ENCODE assay signal across 8 cellular contexts in genomic region chr11:78574386-78575381, GRCh38. TPM values are rescaled to one million over a fixed set of nuclear protein-coding genes. Genes with fewer than 3 reads are reported as not detected.
DNase-seq lines count a peak whose midpoint lies in the region; ATAC-seq and TF ChIP-seq lines count a peak whose summit lies in the region.

Gene NARS2 (minus strand): TSS chr11:78574864. CDS start chr11:78574488, 376 bp downstream.

- ATAC-seq in HG03442 (IDR thresholded peaks at IDR 0.05; ENCODE audit: unreplicated experiment) = peak; percentile 94
- peak; percentile 99 for ATAC-seq in activated CD4-positive, alpha-beta T cell treated with anti-CD3 and anti-CD28 coated beads for 36 hours

- no peaks in the 10 kb centered on the region for H3K9me3 Mint-ChIP-seq in activated CD4-positive, alpha-beta T cell treated with anti-CD3 and anti-CD28 coated beads for 36 hours (ENCODE audit: low read depth)

- DNase-seq in Ammon's horn (ENCODE audit: low spot score) (peak; percentile 99), GM19238 (ENCODE audit: insufficient read length, low spot score) (peak; percentile 89), NCI-H524 (lab: John Stamatoyannopoulos, UW) (peak; percentile 91 to 95), choroid plexus epithelial cell (ENCODE audit: low read depth) (peak; percentile 97), kidney glomerular epithelial cell (lab: John Stamatoyannopoulos, UW) (peak; percentile 98)
- peak; percentile 100 for DNase-seq in activated CD4-positive, alpha-beta T cell treated with anti-CD3 and anti-CD28 coated beads for 36 hours
- peak; percentile 90 to 98 for DNase-seq in stimulated activated CD4-positive, alpha-beta T cell treated with anti-CD3 and anti-CD28 coated beads, Interleukin-1b, Interleukin-23, amount 100 ng/mL, for 1 hour (ENCODE audit: low read depth in 2 of 2)

- H3K4me3 Mint-ChIP-seq in activated CD4-positive, alpha-beta T cell treated with anti-CD3 and anti-CD28 coated beads for 36 hours = peak within 1 kb of the TSS; percentile 97

- H3K27ac Mint-ChIP-seq in activated CD4-positive, alpha-beta T cell treated with anti-CD3 and anti-CD28 coated beads for 36 hours = peak within 1 kb of the TSS; percentile 89

- H3K4me3 ChIP-seq in choroid plexus epithelial cell (ENCODE audit: low read depth, low read length) = peak within 1 kb of the TSS; percentile 90

- H3K36me3 Mint-ChIP-seq in activated CD4-positive, alpha-beta T cell treated with anti-CD3 and anti-CD28 coated beads for 36 hours (ENCODE audit: low read depth) = peaks cover 15% of the 10 kb centered on the region

- no peak for TF ChIP-seq CTCF in choroid plexus epithelial cell (conservative IDR thresholded peaks at IDR 0.05; ENCODE audit: low read depth, low read length)

- POLR2A ChIA-PET in activated CD4-positive, alpha-beta T cell treated with anti-CD3 and anti-CD28 coated beads for 36 hours (lab: Charles Lee) = interaction anchor here (0.8 kb wide), 1 partner anchor 110 kb away, joined by 3 read pairs; no protein-coding TSS in a partner anchor

- H3K4me1 Mint-ChIP-seq in activated CD4-positive, alpha-beta T cell treated with anti-CD3 and anti-CD28 coated beads for 36 hours = peaks cover 28% of the 10 kb centered on the region

- H3K27me3 Mint-ChIP-seq in activated CD4-positive, alpha-beta T cell treated with anti-CD3 and anti-CD28 coated beads for 36 hours = no peaks in the 10 kb centered on the region

- intact Hi-C loops in activated CD4-positive, alpha-beta T cell treated with anti-CD3 and anti-CD28 coated beads for 36 hours (cut with DNase I, micrococcal nuclease) = loop anchor here in 1 of 2 experiments (1.0 to 5.0 kb wide), 8 partner anchors 68 to 754 kb away; partner anchors contain the start of genes ALG8, GAB2, INTS4 and KCTD21

- CTCF ChIA-PET in activated CD4-positive, alpha-beta T cell treated with anti-CD3 and anti-CD28 coated beads for 36 hours (lab: Charles Lee) = interaction anchor here (0.6 to 5.0 kb wide), 8 partner anchors 10 to 887 kb away, joined by 3 to 53 read pairs (median 4); partner anchors contain the start of gene GAB2

RNA-seq across cellular contexts. Expression of gene NARS2, which starts in this region (rescaled TPM):
- 10 to 100 TPM; 22.9 to 33.4 TPM for total RNA-seq in activated CD4-positive, alpha-beta T cell treated with anti-CD3 and anti-CD28 coated beads for 36 hours

Comparison
In these comparisons a context has a peak if more than half of its experiments do, and no peak if none do; other contexts are left out.
1. Peak in every context shown above with its lines: DNase-seq, ATAC-seq and H3K4me3 ChIP-seq.